In genomic region chr2:9770308-9771100, GRCh38 we compare ENCODE assay signal across 8 cellular contexts.
DNase-seq lines count a peak whose midpoint lies in the region; ATAC-seq and TF ChIP-seq lines count a peak whose summit lies in the region.

No MANE protein-coding gene starts in this region.

- no peaks in the 10 kb centered on the region for H3F3A ChIP-seq in DOHH2 (ENCODE audit: control insufficient read depth, insufficient read depth)

- H3K79me2 ChIP-seq in DOHH2 (ENCODE audit: control insufficient read depth, low read length) (no peaks in the 10 kb centered on the region), Karpas-422 (ENCODE audit: low read length) (no peaks in the 10 kb centered on the region)

- H3K4me1 ChIP-seq in DOHH2 (ENCODE audit: control insufficient read depth, low read length) (peaks cover 32% of the 10 kb centered on the region), Karpas-422 (ENCODE audit: low read length) (peaks cover 10% of the 10 kb centered on the region), SJCRH30 (peaks cover 17% of the 10 kb centered on the region), heart right ventricle (peaks cover 17 to 75% (median 38%) of the 10 kb centered on the region in 9 donors)

- H3K9me3 ChIP-seq in DOHH2 (ENCODE audit: control insufficient read depth, insufficient read depth, low read length) (no peaks in the 10 kb centered on the region), Karpas-422 (ENCODE audit: low read length) (no peaks in the 10 kb centered on the region), SJCRH30 (replicated peaks) (no peaks in the 10 kb centered on the region), heart right ventricle (no peaks in the 10 kb centered on the region)

- H3K27me3 ChIP-seq in DOHH2 (ENCODE audit: control insufficient read depth, low read length) = no peaks in the 10 kb centered on the region; the same call in 1 of the 2 replicates
- no peaks in the 10 kb centered on the region for H3K27me3 ChIP-seq in Karpas-422 (ENCODE audit: low read length)
- H3K27me3 ChIP-seq in SJCRH30 = no peaks in the 10 kb centered on the region; the same call in 1 of the 2 replicates
- H3K27me3 ChIP-seq in heart right ventricle = no peaks in the 10 kb centered on the region

- no peak overlapping the region for H2AFZ ChIP-seq in Karpas-422 (ENCODE audit: low read length)

- H4K20me1 ChIP-seq in DOHH2 (ENCODE audit: control insufficient read depth, insufficient read depth, low read depth, low read length) (no peaks in the 10 kb centered on the region), Karpas-422 (ENCODE audit: insufficient read depth, low read depth, low read length) (no peaks in the 10 kb centered on the region)

- intact Hi-C loops in heart right ventricle (cut with DNase I) = loop anchor here in 1 of 10 donors (5.0 to 10.0 kb wide), 2 partner anchors 133 to 216 kb away; partner anchors contain the start of gene ADAM17

- ATAC-seq in heart right ventricle (peak; percentile 37 to 66 (median 52)), GM18907 (IDR thresholded peaks at IDR 0.05; ENCODE audit: unreplicated experiment) (no peak), HG02588 (IDR thresholded peaks at IDR 0.05; ENCODE audit: unreplicated experiment) (no peak)

- H3K9me2 ChIP-seq in DOHH2 (replicated peaks; ENCODE audit: control insufficient read depth, low read length) (no peaks in the 10 kb centered on the region), Karpas-422 (replicated peaks; ENCODE audit: insufficient read depth, low read length) (no peaks in the 10 kb centered on the region)

- H3K4me2 ChIP-seq in DOHH2 (ENCODE audit: low read length) (no peak overlapping the region), Karpas-422 (ENCODE audit: low read depth, low read length, poor library complexity, severe bottlenecking) (no peak overlapping the region)

- peak; percentile 81 for DNase-seq in Karpas-422
- peak; percentile 84 to 95 for DNase-seq in SJCRH30
- DNase-seq in amniotic epithelial cell (ENCODE audit: low read depth) = peak; percentile 75
- DNase-seq in heart right ventricle = peak in 1 of 2 donors; percentile 74
- DNase-seq in pulmonary artery endothelial cell (ENCODE audit: low read depth, low spot score) = peak; percentile 15

- WGBS in heart right ventricle, 2 donors = 52 to 54% methylated on average over 27 of the region's 27 CpGs

- H3K9ac ChIP-seq in Karpas-422 (ENCODE audit: low read length) = no peak overlapping the region

- no peak overlapping the region for H3K4me3 ChIP-seq in DOHH2 (ENCODE audit: low read length)
- H3K4me3 ChIP-seq in Karpas-422 (ENCODE audit: low read length) = no peak overlapping the region
- no peak overlapping the region for H3K4me3 ChIP-seq in SJCRH30
- H3K4me3 ChIP-seq in heart right ventricle = peak overlapping the region in 3 of 10 donors; percentile 6 to 19 (median 10)

- TF ChIP-seq CTCF in DOHH2 (IDR thresholded peaks at IDR 0.05; ENCODE audit: low read depth, low read length, poor library complexity, severe bottlenecking) (peak; percentile 67), heart right ventricle (IDR thresholded peaks at IDR 0.05) (peak; percentile 51 to 84 (median 72))

- H3K36me3 ChIP-seq in DOHH2 (ENCODE audit: control insufficient read depth, low read length) = no peaks in the 10 kb centered on the region
- H3K36me3 ChIP-seq in Karpas-422 (ENCODE audit: insufficient read depth, low read length) = no peaks in the 10 kb centered on the region
- no peaks in the 10 kb centered on the region for H3K36me3 ChIP-seq in SJCRH30
- no peaks in the 10 kb centered on the region for H3K36me3 ChIP-seq in heart right ventricle

- H3K27ac ChIP-seq in DOHH2 (ENCODE audit: low read depth, low read length) (no peak overlapping the region), Karpas-422 (ENCODE audit: low read length) (no peak overlapping the region), SJCRH30 (no peak overlapping the region), heart right ventricle (peak overlapping the region in 9 of 10 donors; percentile 13 to 84 (median 74))

Comparison
In these comparisons a context has a peak if more than half of its experiments do, and no peak if none do; other contexts are left out.
1. H3K27ac ChIP-seq: peak in heart right ventricle (9 of 10); none in DOHH2 (single experiment), Karpas-422 (single experiment) and SJCRH30 (single experiment).
2. ATAC-seq: peak in heart right ventricle (8 of 8); none in GM18907 (single experiment) and HG02588 (single experiment).